Comparison of ENCODE assay signal across 8 cellular contexts in genomic region chr1:20573987-20574386, GRCh38. TPM values are rescaled to one million over a fixed set of nuclear protein-coding genes. Genes with fewer than 3 reads are reported as not detected.
"Had no signal": no experiment of that assay in that cellular context is flagged by ENCODE, and none has a peak within 500 bp of the region (broad histone marks: within the 10 kb centered on the region; RNA-seq: fewer than 3 reads in every experiment).

No MANE protein-coding gene starts in this region.

- H2AFZ ChIP-seq: GM23248 had no signal

- H3K4me3 ChIP-seq: GM23248, HAP-1 had no signal

- H3K27ac ChIP-seq: GM23248 had no signal

- H3K9me3 ChIP-seq: HAP-1 had no signal

- DNase-seq: GM23248, GOT3, H7, KG1 had no signal

- H3K27ac Mint-ChIP-seq: IgD-negative memory B cell had no signal

- H3K36me3 ChIP-seq: HAP-1 had no signal

- H3K4me1 ChIP-seq: HAP-1 had no signal

- H3K9ac ChIP-seq: GM23248 had no signal

- H3K4me3 Mint-ChIP-seq: IgD-negative memory B cell had no signal

- H3K36me3 Mint-ChIP-seq: IgD-negative memory B cell had no signal

RNA-seq across cellular contexts. Expression of gene CDA, which starts 14.9 kb away (rescaled TPM):
- total RNA-seq: H4 had no signal

RNA-seq across cellular contexts. Expression of gene FAM43B, which starts 21.6 kb away (rescaled TPM):
- total RNA-seq: HT-29 had no signal
